In the genomic region with DNA sequence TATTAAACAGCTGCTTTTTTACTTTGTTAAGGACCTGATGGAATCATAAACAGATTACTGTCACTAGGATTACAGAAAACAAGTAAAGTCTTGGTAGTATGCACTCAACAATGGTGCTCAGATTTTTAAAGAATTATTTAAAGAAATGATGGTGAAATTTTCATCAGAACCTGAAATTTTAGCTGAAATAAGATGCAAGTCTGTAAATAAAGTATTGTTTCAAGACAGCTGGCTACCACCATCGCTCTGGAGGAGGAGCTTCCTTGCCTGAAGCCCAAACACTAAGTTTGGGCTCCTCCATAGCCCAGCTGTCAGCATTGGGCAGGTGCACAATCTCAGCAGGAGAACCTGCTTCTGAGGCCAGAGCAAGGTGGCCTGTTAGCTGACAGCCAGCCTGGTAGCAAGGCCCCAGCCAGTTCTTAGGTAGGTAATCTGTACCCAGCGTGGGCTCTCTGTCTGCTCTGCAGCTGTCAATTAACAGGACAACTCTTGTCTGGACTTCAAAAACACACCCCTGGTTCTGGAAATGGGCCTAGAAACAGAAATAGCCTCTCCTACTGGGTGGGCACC, we compare ENCODE assay signal across 18 cellular contexts. TPM values are rescaled to one million over a fixed set of nuclear protein-coding genes. Genes with fewer than 3 reads are reported as not detected.
A peak's percentile ranks its signal among the peaks of the same experiment; 100 is the strongest.
DNase-seq lines count a peak whose midpoint lies in the region; ATAC-seq and TF ChIP-seq lines count a peak whose summit lies in the region.
"Had no signal": no experiment of that assay in that cellular context is flagged by ENCODE, and none has a peak within 500 bp of the region (broad histone marks: within the 10 kb centered on the region; RNA-seq: fewer than 3 reads in every experiment).

No MANE protein-coding gene starts in this region.

- DNase-seq in NCI-H2107 treated with DMSO at 0.1 percent for 48 hours (lab: John Stamatoyannopoulos, UW; ENCODE audit: unreplicated experiment) (peak; percentile 8), NCI-H2107 (lab: John Stamatoyannopoulos, UW) (no peak), SK-N-DZ (ENCODE audit: low spot score) (peak; percentile 7), right cardiac atrium (no peak), superior temporal gyrus (ENCODE audit: extremely low spot score) (peak; percentile 50), suprapubic skin (ENCODE audit: low spot score in 2 of 2) (no peak), Peyer's patch (no peak), NCI-H1048 (lab: John Stamatoyannopoulos, UW) (no peak)
- DNase-seq: activated CD4-positive, alpha-beta T cell treated with anti-CD3 and anti-CD28 coated beads for 36 hours; activated naive CD4-positive, alpha-beta T cell treated with anti-CD3 and anti-CD28 coated beads, Interleukin-2, amount 10 ng/mL, durations not matched to agents 7 days and 5 days; brain microvascular endothelial cell; CD4-positive, alpha-beta memory T cell; effector memory CD4-positive, alpha-beta T cell; NCI-H187 treated with DMSO at 0.1 percent for 48 hours; NK-92 treated with Interleukin-12 subunit alpha and Interleukin-12 subunit beta, amount 100 ng/mL, for 24 hours; SHP77; T1000 had no signal

- H3K4me3 ChIP-seq in right cardiac atrium (ENCODE audit: low read length) (no peak overlapping the region), suprapubic skin (no peak overlapping the region), Peyer's patch (no peak overlapping the region)
- H3K4me3 ChIP-seq: GM23338 had no signal

- no peaks in the 10 kb centered on the region for H3K27me3 ChIP-seq in right cardiac atrium (ENCODE audit: control insufficient read depth, insufficient read depth)
- H3K27me3 ChIP-seq in suprapubic skin = no peaks in the 10 kb centered on the region
- H3K27me3 ChIP-seq in Peyer's patch = no peaks in the 10 kb centered on the region
- H3K27me3 ChIP-seq: brain microvascular endothelial cell had no signal

- TF ChIP-seq POLR2A in suprapubic skin (IDR thresholded peaks at IDR 0.05) = no peak
- no peak for TF ChIP-seq POLR2A in Peyer's patch (IDR thresholded peaks at IDR 0.05)

- H3K9me3 ChIP-seq in right cardiac atrium (ENCODE audit: control insufficient read depth, low read length) (no peaks in the 10 kb centered on the region), suprapubic skin (no peaks in the 10 kb centered on the region), Peyer's patch (no peaks in the 10 kb centered on the region)

- peak overlapping the region; percentile 88 for H3K27ac ChIP-seq in right cardiac atrium (ENCODE audit: low read length)
- H3K27ac ChIP-seq in suprapubic skin = no peak overlapping the region
- H3K27ac ChIP-seq in Peyer's patch = no peak overlapping the region
- H3K27ac ChIP-seq: brain microvascular endothelial cell had no signal

- TF ChIP-seq EP300 in suprapubic skin (IDR thresholded peaks at IDR 0.05) = no peak

- TF ChIP-seq CTCF in suprapubic skin (IDR thresholded peaks at IDR 0.05) (no peak), Peyer's patch (IDR thresholded peaks at IDR 0.05) (no peak)

- no peaks in the 10 kb centered on the region for H3K36me3 ChIP-seq in suprapubic skin
- no peaks in the 10 kb centered on the region for H3K36me3 ChIP-seq in Peyer's patch
- H3K36me3 ChIP-seq: brain microvascular endothelial cell had no signal

- ATAC-seq in right cardiac atrium = no peak
- ATAC-seq: activated CD4-positive, alpha-beta T cell treated with anti-CD3 and anti-CD28 coated beads for 36 hours; GM23338 had no signal

- intact Hi-C loops in right cardiac atrium (cut with DNase I) = no loop called here

- H3K4me1 ChIP-seq in right cardiac atrium (ENCODE audit: control insufficient read depth, insufficient read depth, low read length) (peaks cover 7% of the 10 kb centered on the region), suprapubic skin (peaks cover 32% of the 10 kb centered on the region), Peyer's patch (peaks cover 0 to 10% (median 0%) of the 10 kb centered on the region in 4 donors)

- 71% methylated on average over 2 of the region's 2 CpGs for WGBS in right cardiac atrium
- WGBS in suprapubic skin = 86% methylated on average over 2 of the region's 2 CpGs

RNA-seq across cellular contexts. Expression of a gene that starts 4.6 kb away (rescaled TPM):
- 6.3 and 6.6 TPM in 2 replicates for polyA plus RNA-seq in SK-N-DZ (2014; cell fraction: cytosol; rRNA removed)
- polyA plus RNA-seq in SK-N-DZ (2014; cell fraction: nucleus; rRNA removed) = 7.7 and 13.0 TPM in 2 replicates
- 10 to 100 TPM; 46.8 to 73.4 (median 59.0) TPM for total RNA-seq in right cardiac atrium
- polyA plus RNA-seq in right cardiac atrium = 11.0 TPM
- total RNA-seq in suprapubic skin = 10 to 100 TPM; 39.5 to 64.5 (median 46.4) TPM
- 10 to 100 TPM; 31.9 to 76.7 (median 40.5) TPM for total RNA-seq in Peyer's patch
- polyA plus RNA-seq: CD4-positive, alpha-beta memory T cell had no signal

Comparison
In these comparisons a context has a peak if more than half of its experiments do, and no peak if none do; other contexts are left out.
1. DNase-seq: peak in NCI-H2107 treated with DMSO at 0.1 percent for 48 hours (single experiment), SK-N-DZ (single experiment) and superior temporal gyrus (single experiment); none in NCI-H2107 (single experiment), right cardiac atrium (0 of 3), suprapubic skin (0 of 2), Peyer's patch (0 of 3) and NCI-H1048 (single experiment).